ENCODE assay signal across 13 cellular contexts in genomic region chr3:9980251-9980650, GRCh38. TPM values are rescaled to one million over a fixed set of nuclear protein-coding genes. Genes with fewer than 3 reads are reported as not detected.
DNase-seq lines count a peak whose midpoint lies in the region; ATAC-seq and TF ChIP-seq lines count a peak whose summit lies in the region.
"Had no signal": no experiment of that assay in that cellular context is flagged by ENCODE, and none has a peak within 500 bp of the region (broad histone marks: within the 10 kb centered on the region; RNA-seq: fewer than 3 reads in every experiment).

No MANE protein-coding gene starts in this region.

- H3K9me3 ChIP-seq in esophagus muscularis mucosa, result no peaks in the 10 kb centered on the region
- no peaks in the 10 kb centered on the region for H3K9me3 ChIP-seq in gastrocnemius medialis

- no peak overlapping the region for H3K4me3 Mint-ChIP-seq in activated T-cell treated with anti-CD3 and anti-CD28 coated beads, Interleukin-2, amount 50 U/mL, for 72 hours
- H3K4me3 Mint-ChIP-seq in activated T-cell treated with anti-CD3 and anti-CD28 coated beads, Interleukin-2, amount 50 U/mL, for 4 hours, result no peak overlapping the region

- peaks cover 0 to 6% of the 10 kb centered on the region in 2 donors for H3K36me3 Mint-ChIP-seq in activated T-cell treated with anti-CD3 and anti-CD28 coated beads, Interleukin-2, amount 50 U/mL, for 72 hours (ENCODE audit: insufficient read depth in 2 of 2)
- H3K36me3 Mint-ChIP-seq in activated T-cell treated with anti-CD3 and anti-CD28 coated beads, Interleukin-2, amount 50 U/mL, for 4 hours (ENCODE audit: insufficient read depth), result peaks cover 17% of the 10 kb centered on the region

- H3K27ac Mint-ChIP-seq in activated T-cell treated with anti-CD3 and anti-CD28 coated beads, Interleukin-2, amount 50 U/mL, for 72 hours, result peak overlapping the region; percentile 28

- intact Hi-C loops in esophagus muscularis mucosa (cut with DNase I) (no loop called here), gastrocnemius medialis (cut with DNase I; ENCODE audit: low total_unique reads) (no loop called here), left ventricle myocardium superior (cut with micrococcal nuclease) (no loop called here)

- TF ChIP-seq EP300 in esophagus muscularis mucosa (IDR thresholded peaks at IDR 0.05), result no peak

- H3K4me1 ChIP-seq in esophagus muscularis mucosa (peaks cover 19 to 74% (median 71%) of the 10 kb centered on the region in 4 donors), gastrocnemius medialis (peaks cover 45 to 66% of the 10 kb centered on the region in 2 donors)

- TF ChIP-seq POLR2A in esophagus muscularis mucosa (IDR thresholded peaks at IDR 0.05; ENCODE audit: low read depth) (no peak), gastrocnemius medialis (IDR thresholded peaks at IDR 0.05) (no peak)

- no peak for ATAC-seq in activated T-cell treated with anti-CD3 and anti-CD28 coated beads, Interleukin-2, amount 50 U/mL, for 72 hours (replicated peaks in 1 of 2)
- ATAC-seq in activated T-cell treated with anti-CD3 and anti-CD28 coated beads, Interleukin-2, amount 50 U/mL, for 4 hours, result no peak
- ATAC-seq in gastrocnemius medialis, result no peak
- no peak for ATAC-seq in HG02610 (IDR thresholded peaks at IDR 0.05; ENCODE audit: unreplicated experiment)
- ATAC-seq in left ventricle myocardium superior, result no peak

- H3K9me3 Mint-ChIP-seq in activated T-cell treated with anti-CD3 and anti-CD28 coated beads, Interleukin-2, amount 50 U/mL, for 72 hours, result no peaks in the 10 kb centered on the region
- H3K9me3 Mint-ChIP-seq in activated T-cell treated with anti-CD3 and anti-CD28 coated beads, Interleukin-2, amount 50 U/mL, for 4 hours, result no peaks in the 10 kb centered on the region
- H3K9me3 Mint-ChIP-seq: CD8-positive, alpha-beta memory T cell; IgD-negative memory B cell had no signal

- H3K27me3 ChIP-seq in esophagus muscularis mucosa (no peaks in the 10 kb centered on the region), gastrocnemius medialis (no peaks in the 10 kb centered on the region)

- in situ Hi-C loops in gastrocnemius medialis (cut with MboI; ENCODE audit: low sequenced_read_pairs in 4 of 4), result no loop called here

- H3K4me3 ChIP-seq in esophagus muscularis mucosa (no peak overlapping the region), gastrocnemius medialis (no peak overlapping the region)
- H3K4me3 ChIP-seq: GM23248 had no signal

- TF ChIP-seq CTCF in esophagus muscularis mucosa (IDR thresholded peaks at IDR 0.05) (no peak), gastrocnemius medialis (IDR thresholded peaks at IDR 0.05 in 4 of 5, conservative IDR thresholded peaks at IDR 0.05 in 1 of 5) (no peak)

- H3K36me3 ChIP-seq in esophagus muscularis mucosa, result peaks cover 0 to 64% (median 24%) of the 10 kb centered on the region in 4 donors
- peaks cover 0 to 14% of the 10 kb centered on the region in 2 donors for H3K36me3 ChIP-seq in gastrocnemius medialis

- WGBS in esophagus muscularis mucosa, result 96% methylated on average over 2 of the region's 2 CpGs

- no peaks in the 10 kb centered on the region for H3K27me3 Mint-ChIP-seq in activated T-cell treated with anti-CD3 and anti-CD28 coated beads, Interleukin-2, amount 50 U/mL, for 72 hours (ENCODE audit: low read depth)
- no peaks in the 10 kb centered on the region for H3K27me3 Mint-ChIP-seq in activated T-cell treated with anti-CD3 and anti-CD28 coated beads, Interleukin-2, amount 50 U/mL, for 4 hours (ENCODE audit: low read depth)
- H3K27me3 Mint-ChIP-seq: CD8-positive, alpha-beta memory T cell; IgD-negative memory B cell had no signal

- no peak for DNase-seq in activated T-cell treated with anti-CD3 and anti-CD28 coated beads, Interleukin-2, amount 50 U/mL, for 72 hours
- DNase-seq in activated T-cell treated with anti-CD3 and anti-CD28 coated beads, Interleukin-2, amount 50 U/mL, for 4 hours, result no peak
- DNase-seq in esophagus muscularis mucosa (ENCODE audit: extremely low spot score) (no peak), gastrocnemius medialis (no peak), left ventricle myocardium superior (no peak), NCI-H128 (lab: John Stamatoyannopoulos, UW; ENCODE audit: unreplicated experiment) (no peak)
- DNase-seq in activated CD4-positive, alpha-beta T cell treated with anti-CD3 and anti-CD28 coated beads for 48 hours, result no peak
- DNase-seq: CD8-positive, alpha-beta memory T cell; GM23248; H7 had no signal

- H3K4me1 Mint-ChIP-seq in activated T-cell treated with anti-CD3 and anti-CD28 coated beads, Interleukin-2, amount 50 U/mL, for 72 hours (ENCODE audit: low read depth), result peaks cover 40% of the 10 kb centered on the region
- H3K4me1 Mint-ChIP-seq in activated T-cell treated with anti-CD3 and anti-CD28 coated beads, Interleukin-2, amount 50 U/mL, for 4 hours (ENCODE audit: low read depth), result peaks cover 22% of the 10 kb centered on the region

- peak overlapping the region; percentile 83 to 85 (median 84) for H3K27ac ChIP-seq in esophagus muscularis mucosa (replicated peaks in 1 of 4)
- peak overlapping the region; percentile 89 to 96 (median 90) for H3K27ac ChIP-seq in gastrocnemius medialis
- H3K27ac ChIP-seq: 22Rv1, GM23248 had no signal

RNA-seq across cellular contexts. Expression of gene EMC3, which starts 6.4 kb away (rescaled TPM):
- 10 to 100 TPM; 45.3 to 48.7 TPM for total RNA-seq in activated T-cell treated with anti-CD3 and anti-CD28 coated beads, Interleukin-2, amount 50 U/mL, for 72 hours
- 10 to 100 TPM; 47.1 to 58.8 (median 47.7) TPM for total RNA-seq in activated T-cell treated with anti-CD3 and anti-CD28 coated beads, Interleukin-2, amount 50 U/mL, for 4 hours
- total RNA-seq in esophagus muscularis mucosa (10 to 100 TPM; 36.5 to 72.6 (median 56.1) TPM), gastrocnemius medialis (100 to 1,000 TPM; 147 to 329 (median 204) TPM), left ventricle myocardium superior (78.1 TPM)

RNA-seq across cellular contexts. Expression of gene PRRT3, which starts 28.0 kb away (rescaled TPM):
- total RNA-seq in activated T-cell treated with anti-CD3 and anti-CD28 coated beads, Interleukin-2, amount 50 U/mL, for 72 hours, result 10 to 100 TPM in 1 of 2 donors, 1 to 10 TPM in 1; 7.9 to 14.5 TPM
- 1 to 10 TPM; 6.7 to 7.6 (median 7.5) TPM for total RNA-seq in activated T-cell treated with anti-CD3 and anti-CD28 coated beads, Interleukin-2, amount 50 U/mL, for 4 hours
- total RNA-seq in esophagus muscularis mucosa (1 to 10 TPM in 3 of 4 donors, under 1 TPM in 1; 0.83 to 2.5 (median 2.0) TPM), gastrocnemius medialis (1 to 10 TPM in 3 of 4 donors, under 1 TPM in 1; 0.92 to 7.4 (median 2.5) TPM), left ventricle myocardium superior (0.35 TPM)

RNA-seq across cellular contexts. Expression of gene FANCD2, which starts 46.0 kb away (rescaled TPM):
- 10 to 100 TPM; 77.2 to 81.2 TPM for total RNA-seq in activated T-cell treated with anti-CD3 and anti-CD28 coated beads, Interleukin-2, amount 50 U/mL, for 72 hours
- total RNA-seq in activated T-cell treated with anti-CD3 and anti-CD28 coated beads, Interleukin-2, amount 50 U/mL, for 4 hours, result 10 to 100 TPM; 33.8 to 34.8 (median 34.5) TPM
- 1 to 10 TPM in 2 of 4 donors, under 1 TPM in 2; 0.52 to 2.3 (median 1.1) TPM for total RNA-seq in esophagus muscularis mucosa
- total RNA-seq in gastrocnemius medialis, result 1 to 10 TPM in 1 of 4 donors, under 1 TPM in 2, not detected in 1; 0.46 to 1.3 (median 0.58) TPM
- total RNA-seq in left ventricle myocardium superior, result 1.6 TPM

RNA-seq across cellular contexts. Expression of gene CRELD1, which starts 46.6 kb away (rescaled TPM):
- 10 to 100 TPM; 18.8 to 25.3 TPM for total RNA-seq in activated T-cell treated with anti-CD3 and anti-CD28 coated beads, Interleukin-2, amount 50 U/mL, for 72 hours
- 10 to 100 TPM; 11.0 to 15.6 (median 13.0) TPM for total RNA-seq in activated T-cell treated with anti-CD3 and anti-CD28 coated beads, Interleukin-2, amount 50 U/mL, for 4 hours
- total RNA-seq in esophagus muscularis mucosa (10 to 100 TPM; 38.6 to 62.9 (median 52.0) TPM), gastrocnemius medialis (10 to 100 TPM; 31.6 to 42.3 (median 37.1) TPM), left ventricle myocardium superior (62.7 TPM)

Comparison
In these comparisons a context has a peak if more than half of its experiments do, and no peak if none do; other contexts are left out.
1. RNA of gene FANCD2, which starts 46.0 kb away (total RNA-seq): 77.2 to 81.2 TPM in activated T-cell treated with anti-CD3 and anti-CD28 coated beads, Interleukin-2, amount 50 U/mL, for 72 hours and 33.8 to 34.8 TPM in activated T-cell treated with anti-CD3 and anti-CD28 coated beads, Interleukin-2, amount 50 U/mL, for 4 hours; 1.6 TPM in left ventricle myocardium superior (single experiment), 0.52 to 2.3 TPM in esophagus muscularis mucosa and 0.46 to 1.3 TPM in gastrocnemius medialis; every median in the first group is over 10 times any median in the second.